ENCODE assay signal across 15 cellular contexts in the genomic region with DNA sequence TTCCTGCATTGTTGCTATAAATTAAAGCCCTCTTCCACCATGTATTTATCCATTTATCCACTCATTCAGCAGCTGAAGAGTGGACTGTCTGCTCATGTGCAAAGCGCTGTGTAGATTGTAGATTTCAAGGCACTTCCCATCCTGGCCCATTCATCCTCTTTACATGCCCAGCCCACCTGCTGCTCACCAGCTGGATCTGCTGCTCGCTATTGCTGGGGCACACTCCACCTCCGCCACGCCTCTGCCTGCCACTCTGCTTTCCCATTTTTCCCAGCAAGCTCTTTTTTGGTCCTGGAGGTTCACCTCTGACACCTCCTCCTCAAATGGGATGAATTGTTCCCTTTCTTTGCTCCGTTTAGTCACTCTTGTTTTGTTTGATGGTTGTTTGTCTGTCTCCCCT.
"Had no signal": no experiment of that assay in that cellular context is flagged by ENCODE, and none has a peak within 500 bp of the region (broad histone marks: within the 10 kb centered on the region; RNA-seq: fewer than 3 reads in every experiment).

No MANE protein-coding gene starts in this region.

- H3K4me1 ChIP-seq: breast epithelium, prostate gland, spleen, transverse colon had no signal

- H3K4me3 ChIP-seq: breast epithelium, coronary artery, heart right ventricle, prostate gland, spleen, transverse colon had no signal

- H3K27me3 ChIP-seq: breast epithelium, heart right ventricle, spleen, transverse colon had no signal

- ATAC-seq: left lobe of liver; natural killer cell treated with Interleukin-12 subunit alpha and Interleukin-12 subunit beta and Interleukin-15 and Interleukin-18, amount 100 ng/mL, for 72 hours; sciatic nerve had no signal

- H3K27ac ChIP-seq: breast epithelium, coronary artery, heart right ventricle, prostate gland, spleen, transverse colon had no signal

- H3K9me3 ChIP-seq: breast epithelium, heart right ventricle, prostate gland, spleen, transverse colon had no signal

- DNase-seq: activated T-cell treated with anti-CD3 and anti-CD28 coated beads, Interleukin-2, amount 50 U/mL, for 1 hour; amygdala; effector CD4-positive, alpha-beta T cell; islet precursor cell; spleen; stimulated activated CD4-positive, alpha-beta T cell treated with anti-CD3 and anti-CD28 coated beads, Interleukin-1b, Interleukin-23, amount 100 ng/mL, for 48 hours; stimulated activated naive CD4-positive, alpha-beta T cell; transverse colon had no signal
